Comparison of ENCODE assay signal across 16 cellular contexts in genomic region chr16:554640-555413, GRCh38. TPM values are rescaled to one million over a fixed set of nuclear protein-coding genes. Genes with fewer than 3 reads are reported as not detected.
DNase-seq lines count a peak whose midpoint lies in the region; ATAC-seq, FAIRE-seq and TF ChIP-seq lines count a peak whose summit lies in the region.
"Had no signal": no experiment of that assay in that cellular context is flagged by ENCODE, and none has a peak within 500 bp of the region (broad histone marks: within the 10 kb centered on the region; RNA-seq: fewer than 3 reads in every experiment).

No MANE protein-coding gene starts in this region.

- peaks cover 16% of the 10 kb centered on the region for H3K4me1 ChIP-seq in BE2C

- H3K9me3 ChIP-seq in BE2C: no peaks in the 10 kb centered on the region
- H3K9me3 ChIP-seq: upper lobe of left lung had no signal

- H3K4me1 Mint-ChIP-seq in effector memory CD8-positive, alpha-beta T cell (ENCODE audit: low read depth in 2 of 2): peaks cover 0 to 5% of the 10 kb centered on the region in 2 donors
- H3K4me1 Mint-ChIP-seq in neural crest cell: peaks cover 10% of the 10 kb centered on the region

- H3K27ac Mint-ChIP-seq in effector memory CD8-positive, alpha-beta T cell: no peak overlapping the region
- no peak overlapping the region for H3K27ac Mint-ChIP-seq in neural crest cell (ENCODE audit: unreplicated experiment)

- TF ChIP-seq CTCF in BE2C (IDR thresholded peaks at IDR 0.05; ENCODE audit: low read depth, low read length): no peak
- no peak for TF ChIP-seq CTCF in neural crest cell (conservative IDR thresholded peaks at IDR 0.05)

- peaks cover 5 to 26% of the 10 kb centered on the region in 2 donors for H3K27me3 Mint-ChIP-seq in effector memory CD8-positive, alpha-beta T cell
- peaks cover 22% of the 10 kb centered on the region for H3K27me3 Mint-ChIP-seq in neural crest cell (ENCODE audit: low read depth)

- no peak for FAIRE-seq in urothelium cell line (lab: Jason Lieb, UNC)

- peaks cover 28% of the 10 kb centered on the region for H3K36me3 ChIP-seq in BE2C

- peaks cover 3% of the 10 kb centered on the region for H3K36me3 Mint-ChIP-seq in effector memory CD8-positive, alpha-beta T cell (ENCODE audit: insufficient read depth)
- no peaks in the 10 kb centered on the region for H3K36me3 Mint-ChIP-seq in neural crest cell (ENCODE audit: low read depth)

- H3K27me3 ChIP-seq in BE2C: peaks cover 8% of the 10 kb centered on the region

- H3K4me3 ChIP-seq in BE2C (ENCODE audit: low read depth, low read length): no peak overlapping the region
- H3K4me3 ChIP-seq: upper lobe of left lung had no signal

- no peaks in the 10 kb centered on the region for H3K9me3 Mint-ChIP-seq in effector memory CD8-positive, alpha-beta T cell
- no peaks in the 10 kb centered on the region for H3K9me3 Mint-ChIP-seq in neural crest cell

- DNase-seq in BE2C (peak; percentile 59), LHCN-M2 (ENCODE audit: low read depth) (peak; percentile 74), neural crest cell (ENCODE audit: low read depth, low spot score) (no peak), urothelium cell line (ENCODE audit: low spot score) (no peak), ecto neural progenitor cell (ENCODE audit: low spot score) (no peak)
- DNase-seq in effector memory CD8-positive, alpha-beta T cell: no peak
- DNase-seq in activated CD8-positive, alpha-beta memory T cell treated with anti-CD3 and anti-CD28 coated beads, Interleukin-2, amount 50 U/mL, for 4 hours: no peak
- DNase-seq: activated naive CD4-positive, alpha-beta T cell treated with Interleukin-2 at 50 U/mL for 16 hours; hippocampal formation; mesendoderm; NCI-H1417; NCI-H774; upper lobe of left lung had no signal

- H3K4me3 Mint-ChIP-seq in effector memory CD8-positive, alpha-beta T cell: no peak overlapping the region
- H3K4me3 Mint-ChIP-seq in neural crest cell: peak overlapping the region; percentile 53

- peak; percentile 22 for ATAC-seq in effector memory CD8-positive, alpha-beta T cell (replicated peaks)
- ATAC-seq in GM21786 (IDR thresholded peaks at IDR 0.05; ENCODE audit: unreplicated experiment): no peak

RNA-seq across cellular contexts. Expression of gene PRR35, which starts 5.4 kb away (rescaled TPM):
- 0.91 TPM for polyA plus RNA-seq in BE2C (2012; ENCODE audit: insufficient read depth, insufficient read length, low read depth)
- total RNA-seq in LHCN-M2 (2014; rRNA removed): 0.06 TPM in 1 of 2 replicates, not detected in the other
- 0.02 TPM for polyA plus RNA-seq in LHCN-M2 (2012)
- total RNA-seq in neural crest cell: not detected in 2 replicates
- total RNA-seq: dermis microvascular lymphatic vessel endothelial cell; T-helper 1 cell treated with Interleukin-12 subunit alpha and Interleukin-12 subunit beta and Interleukin-4 antibody, amounts not matched to agents 30 ng/mL and 1 ng/mL, for 36 hours; upper lobe of left lung had no signal

RNA-seq across cellular contexts. Expression of gene NHLRC4, which starts 12.0 kb away (rescaled TPM):
- polyA plus RNA-seq in BE2C (2012; ENCODE audit: insufficient read depth, insufficient read length, low read depth): 13.5 TPM
- total RNA-seq in LHCN-M2 (2014; rRNA removed) (0.11 TPM in 1 of 2 replicates, not detected in the other), neural crest cell (0.84 and 0.86 TPM in 2 replicates)
- polyA plus RNA-seq in LHCN-M2 (2012): not detected

RNA-seq across cellular contexts. Expression of gene PIGQ, which starts 14.9 kb away (rescaled TPM):
- polyA plus RNA-seq in BE2C (2012; ENCODE audit: insufficient read depth, insufficient read length, low read depth): 116 TPM
- 46.7 and 51.4 TPM in 2 replicates for total RNA-seq in LHCN-M2 (2014; rRNA removed)
- 20.0 TPM for polyA plus RNA-seq in LHCN-M2 (2012)
- total RNA-seq in neural crest cell: 84.9 and 91.7 TPM in 2 replicates

RNA-seq across cellular contexts. Expression of gene CAPN15, which starts 27.3 kb away (rescaled TPM):
- 198 TPM for polyA plus RNA-seq in BE2C (2012; ENCODE audit: insufficient read depth, insufficient read length, low read depth)
- 66.5 and 71.1 TPM in 2 replicates for total RNA-seq in LHCN-M2 (2014; rRNA removed)
- polyA plus RNA-seq in LHCN-M2 (2012): 19.5 TPM
- total RNA-seq in neural crest cell: 56.9 and 60.3 TPM in 2 replicates

RNA-seq across cellular contexts. Expression of gene RAB40C, which starts 35.0 kb away (rescaled TPM):
- polyA plus RNA-seq in BE2C (2012; ENCODE audit: insufficient read depth, insufficient read length, low read depth): 21.3 TPM
- total RNA-seq in LHCN-M2 (2014; rRNA removed) (11.9 and 13.3 TPM in 2 replicates), neural crest cell (30.9 and 31.6 TPM in 2 replicates)
- 9.6 TPM for polyA plus RNA-seq in LHCN-M2 (2012)

Comparison
In these comparisons a context has a peak if more than half of its experiments do, and no peak if none do; other contexts are left out.
1. DNase-seq: peak in BE2C (single experiment) and LHCN-M2 (single experiment); none in effector memory CD8-positive, alpha-beta T cell (0 of 3), neural crest cell (single experiment), urothelium cell line (single experiment), activated CD8-positive, alpha-beta memory T cell treated with anti-CD3 and anti-CD28 coated beads, Interleukin-2, amount 50 U/mL, for 4 hours (single experiment) and ecto neural progenitor cell (single experiment).